ENCODE assay signal across 30 cellular contexts in the genomic region with DNA sequence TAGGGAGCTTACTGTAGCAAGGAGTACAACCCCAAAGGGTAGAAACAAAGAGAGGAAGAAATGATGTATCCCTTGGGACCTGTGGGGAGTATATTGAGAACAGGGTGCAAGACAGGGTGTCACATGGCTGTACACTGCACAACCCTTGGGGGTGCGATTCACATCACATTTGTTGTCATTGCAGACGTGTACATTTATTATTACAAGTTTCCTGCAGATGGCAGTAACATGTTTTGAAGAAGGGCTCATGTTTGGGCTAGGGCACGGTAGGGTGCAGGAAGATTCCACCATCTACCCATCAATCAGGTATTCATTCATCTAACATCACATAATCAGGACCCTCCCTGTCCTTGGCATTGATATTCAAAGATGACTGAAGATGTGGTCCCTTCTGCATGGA.
DNase-seq lines count a peak whose midpoint lies in the region; ATAC-seq and TF ChIP-seq lines count a peak whose summit lies in the region.
"Had no signal": no experiment of that assay in that cellular context is flagged by ENCODE, and none has a peak within 500 bp of the region (broad histone marks: within the 10 kb centered on the region; RNA-seq: fewer than 3 reads in every experiment).

No MANE protein-coding gene starts in this region.

- peak overlapping the region; percentile 41 for H3K4me3 Mint-ChIP-seq in T-helper 17 cell
- no peak overlapping the region for H3K4me3 Mint-ChIP-seq in CD8-positive, alpha-beta memory T cell
- H3K4me3 Mint-ChIP-seq: activated CD4-positive, alpha-beta memory T cell treated with anti-CD3 and anti-CD28 coated beads for 36 hours; activated T-cell treated with anti-CD3 and anti-CD28 coated beads, Interleukin-2, amount 50 U/mL, for 72 hours; CD4-positive, alpha-beta memory T cell; IgD-negative memory B cell; neural progenitor cell; stimulated activated naive CD8-positive, alpha-beta T cell treated with anti-CD3 and anti-CD28 coated beads, Interleukin-15, Interleukin-2, amounts not matched to agents 100 ng/mL and 50 ng/mL, for 24 hours had no signal

- H3K27me3 ChIP-seq in A673 (replicated peaks; ENCODE audit: insufficient read depth, low read depth, low read length, poor library complexity) (no peaks in the 10 kb centered on the region), H7 (ENCODE audit: control insufficient read depth, insufficient read depth, low read length) (peaks cover 3% of the 10 kb centered on the region; the same call in 1 of the 2 replicates), layer of hippocampus (ENCODE audit: control insufficient read depth, insufficient read depth, low read length) (no peaks in the 10 kb centered on the region)
- no peaks in the 10 kb centered on the region for H3K27me3 ChIP-seq in CD8-positive, alpha-beta memory T cell (ENCODE audit: insufficient read depth, low read length, poor library complexity, severe bottlenecking)
- H3K27me3 ChIP-seq: right atrium auricular region had no signal

- H3K4me1 Mint-ChIP-seq in T-helper 17 cell = peaks cover 28% of the 10 kb centered on the region
- peaks cover 8 to 12% (median 10%) of the 10 kb centered on the region in 3 donors for H3K4me1 Mint-ChIP-seq in CD8-positive, alpha-beta memory T cell

- H3K27me3 Mint-ChIP-seq in T-helper 17 cell = peaks cover 19% of the 10 kb centered on the region
- peaks cover 12 to 14% of the 10 kb centered on the region in 2 donors for H3K27me3 Mint-ChIP-seq in CD8-positive, alpha-beta memory T cell

- H3K27ac ChIP-seq in A673 (ENCODE audit: low read depth, low read length, poor library complexity, severe bottlenecking) = no peak overlapping the region
- peak overlapping the region; percentile 36 for H3K27ac ChIP-seq in layer of hippocampus (ENCODE audit: low read depth, low read length)
- no peak overlapping the region for H3K27ac ChIP-seq in CD8-positive, alpha-beta memory T cell (ENCODE audit: low read depth, low read length)
- H3K27ac ChIP-seq: A549, hepatocyte, neural progenitor cell, parathyroid adenoma, right atrium auricular region had no signal

- H3K36me3 ChIP-seq in A673 (ENCODE audit: insufficient read depth, low read length, poor library complexity, severe bottlenecking) (no peaks in the 10 kb centered on the region), H7 (replicated peaks; ENCODE audit: control insufficient read depth, insufficient read depth, low read length) (no peaks in the 10 kb centered on the region)
- no peaks in the 10 kb centered on the region for H3K36me3 ChIP-seq in CD8-positive, alpha-beta memory T cell (ENCODE audit: insufficient read depth, low read length)
- H3K36me3 ChIP-seq: gastroesophageal sphincter, neural progenitor cell, right atrium auricular region, tibial nerve had no signal

- H3K9me3 Mint-ChIP-seq in CD8-positive, alpha-beta memory T cell = no peaks in the 10 kb centered on the region
- H3K9me3 Mint-ChIP-seq: activated CD4-positive, alpha-beta memory T cell treated with anti-CD3 and anti-CD28 coated beads for 36 hours; activated T-cell treated with anti-CD3 and anti-CD28 coated beads, Interleukin-2, amount 50 U/mL, for 72 hours; CD4-positive, alpha-beta memory T cell; IgD-negative memory B cell; neural progenitor cell; stimulated activated naive CD8-positive, alpha-beta T cell treated with anti-CD3 and anti-CD28 coated beads, Interleukin-15, Interleukin-2, amounts not matched to agents 100 ng/mL and 50 ng/mL, for 24 hours had no signal

- DNase-seq in A673 (ENCODE audit: low spot score) (no peak), H7 (peak; percentile 5), T-helper 17 cell (no peak), NCI-H2196 (lab: John Stamatoyannopoulos, UW; ENCODE audit: unreplicated experiment) (no peak), NCI-H1048 (lab: John Stamatoyannopoulos, UW) (no peak), NOMO-1 (lab: John Stamatoyannopoulos, UW; ENCODE audit: unreplicated experiment in 2 of 2) (no peak)
- DNase-seq in CD8-positive, alpha-beta memory T cell = no peak
- DNase-seq: activated CD4-positive, alpha-beta memory T cell treated with anti-CD3 and anti-CD28 coated beads for 36 hours; activated naive CD4-positive, alpha-beta T cell treated with Interleukin-2 at 50 U/mL for 16 hours; activated T-cell treated with anti-CD3 and anti-CD28 coated beads, Interleukin-2, amount 50 U/mL, for 72 hours; AML-193; CD4-positive, alpha-beta memory T cell; HCEC 1CT; NCI-H1105 treated with DMSO at 0.1 percent for 48 hours; NCI-H1930; NCI-H2171 treated with DMSO at 0.1 percent for 48 hours; NCI-H510A treated with DMSO at 0.1 percent for 48 hours; stimulated activated CD4-positive, alpha-beta T cell treated with anti-CD3 and anti-CD28 coated beads, Interleukin-2, amount 100 ng/mL, for 24 hours had no signal

- intact Hi-C loops in A673 (cut with micrococcal nuclease; ENCODE audit: unreplicated experiment) = no loop called here

- CTCF ChIA-PET in A673 (lab: Charles Lee) = no interaction called here
- CTCF ChIA-PET in CD8-positive, alpha-beta memory T cell (lab: Charles Lee) = interaction anchor here (1.5 kb wide), 1 partner anchor 9 kb away, joined by 4 read pairs; no protein-coding TSS in a partner anchor

- H3K4me3 ChIP-seq in A673 (ENCODE audit: low read depth, low read length, poor library complexity, severe bottlenecking) (no peak overlapping the region), H7 (ENCODE audit: insufficient read depth, low read depth, low read length) (no peak overlapping the region)
- H3K4me3 ChIP-seq in CD8-positive, alpha-beta memory T cell (ENCODE audit: low read length) = no peak overlapping the region
- H3K4me3 ChIP-seq: A549, gastroesophageal sphincter, hepatocyte, lung, neural progenitor cell, right atrium auricular region, tibial nerve had no signal

- H3K4me1 ChIP-seq in A673 (ENCODE audit: insufficient read depth, low read length, poor library complexity, severe bottlenecking) = peaks cover 13% of the 10 kb centered on the region
- peaks cover 5% of the 10 kb centered on the region for H3K4me1 ChIP-seq in CD8-positive, alpha-beta memory T cell (ENCODE audit: insufficient read depth, low read length)
- H3K4me1 ChIP-seq: parathyroid adenoma had no signal

- peak; percentile 35; the same call in 1 of the 2 replicates for TF ChIP-seq CTCF in A673 (conservative IDR thresholded peaks at IDR 0.05; ENCODE audit: low read depth, low read length)

- no peak for ATAC-seq in T-helper 17 cell
- ATAC-seq: activated CD4-positive, CD25-positive, alpha-beta regulatory T cell treated with anti-CD3 and anti-CD28 coated beads, Interleukin-2, amount 50 U/mL, for 24 hours; activated T-cell treated with anti-CD3 and anti-CD28 coated beads, Interleukin-2, amount 50 U/mL, for 72 hours; gastroesophageal sphincter had no signal

- H3K9me3 ChIP-seq in A673 (ENCODE audit: low read depth, low read length, poor library complexity, severe bottlenecking) (no peaks in the 10 kb centered on the region), T-helper 17 cell (ENCODE audit: control insufficient read depth, low read length, poor library complexity, severe bottlenecking) (no peaks in the 10 kb centered on the region)
- H3K9me3 ChIP-seq in CD8-positive, alpha-beta memory T cell (ENCODE audit: low read length) = no peaks in the 10 kb centered on the region
- H3K9me3 ChIP-seq: A549, gastroesophageal sphincter, right atrium auricular region, tibial nerve had no signal

- no peaks in the 10 kb centered on the region for H3K36me3 Mint-ChIP-seq in T-helper 17 cell (ENCODE audit: low read depth)
- H3K36me3 Mint-ChIP-seq in CD8-positive, alpha-beta memory T cell = peaks cover 0 to 1% (median 0%) of the 10 kb centered on the region in 3 donors
- H3K36me3 Mint-ChIP-seq: activated CD4-positive, alpha-beta memory T cell treated with anti-CD3 and anti-CD28 coated beads for 36 hours; CD4-positive, alpha-beta memory T cell; IgD-negative memory B cell had no signal

- BruUV-seq in A673 (replicated peaks; lab: Mats Ljungman, UMichigan) = no TSS peak

- POLR2A ChIA-PET in A673 (lab: Charles Lee; ENCODE audit: low non-redundant PET) = no interaction called here
- POLR2A ChIA-PET in CD8-positive, alpha-beta memory T cell (lab: Charles Lee) = no interaction called here

- no peak overlapping the region for H3K27ac Mint-ChIP-seq in T-helper 17 cell
- peak overlapping the region in 1 of 8 donors; percentile 11 for H3K27ac Mint-ChIP-seq in CD8-positive, alpha-beta memory T cell
- H3K27ac Mint-ChIP-seq: activated CD4-positive, alpha-beta memory T cell treated with anti-CD3 and anti-CD28 coated beads for 36 hours; activated T-cell treated with anti-CD3 and anti-CD28 coated beads, Interleukin-2, amount 50 U/mL, for 72 hours; IgD-negative memory B cell; neural progenitor cell; stimulated activated naive CD8-positive, alpha-beta T cell treated with anti-CD3 and anti-CD28 coated beads, Interleukin-15, Interleukin-2, amounts not matched to agents 100 ng/mL and 50 ng/mL, for 24 hours had no signal
